8 cellular contexts compared by ENCODE assay signal in genomic region chr2:9207641-9208301, GRCh38. TPM values are rescaled to one million over a fixed set of nuclear protein-coding genes. Genes with fewer than 3 reads are reported as not detected.
A peak's percentile ranks its signal among the peaks of the same experiment; 100 is the strongest.
DNase-seq lines count a peak whose midpoint lies in the region; ATAC-seq and TF ChIP-seq lines count a peak whose summit lies in the region.

No MANE protein-coding gene starts in this region.

- no peak for TF ChIP-seq POLR2A in sigmoid colon (IDR thresholded peaks at IDR 0.05)

- H3K9me3 ChIP-seq in right cardiac atrium (ENCODE audit: control insufficient read depth, low read length) = no peaks in the 10 kb centered on the region
- no peaks in the 10 kb centered on the region for H3K9me3 ChIP-seq in sigmoid colon

- peak; percentile 10 to 31 for ATAC-seq in right cardiac atrium
- no peak for ATAC-seq in HG02884 (IDR thresholded peaks at IDR 0.05; ENCODE audit: unreplicated experiment)

- 2% methylated on average over 34 of the region's 34 CpGs for whole genome bisulfite sequencing in right cardiac atrium
- WGBS in sigmoid colon, 2 donors = 1 to 3% methylated on average over 34 of the region's 34 CpGs

- no peaks in the 10 kb centered on the region for H3K9me3 Mint-ChIP-seq in activated CD4-positive, alpha-beta memory T cell treated with anti-CD3 and anti-CD28 coated beads, Interleukin-2, amount 10 ng/mL, durations not matched to agents 7 days and 5 days

- H3K4me3 ChIP-seq in right cardiac atrium (ENCODE audit: low read length) (peak overlapping the region; percentile 92), sigmoid colon (peak overlapping the region; percentile 72 to 95 (median 82))

- no peak overlapping the region for H3K27ac Mint-ChIP-seq in activated CD4-positive, alpha-beta memory T cell treated with anti-CD3 and anti-CD28 coated beads, Interleukin-2, amount 10 ng/mL, durations not matched to agents 7 days and 5 days

- no peak for TF ChIP-seq EP300 in sigmoid colon (IDR thresholded peaks at IDR 0.05)

- no peaks in the 10 kb centered on the region for H3K36me3 ChIP-seq in sigmoid colon

- intact Hi-C loops in right cardiac atrium (cut with DNase I) = loop anchor here in 3 of 4 donors (2.0 to 10.0 kb wide), 6 partner anchors 53 to 137 kb away; no protein-coding TSS in a partner anchor
- intact Hi-C loops in sigmoid colon (cut with DNase I) = loop anchor here (5.0 kb wide), 2 partner anchors 55 to 105 kb away; no protein-coding TSS in a partner anchor

- peaks cover 55% of the 10 kb centered on the region for H3K27me3 Mint-ChIP-seq in activated CD4-positive, alpha-beta memory T cell treated with anti-CD3 and anti-CD28 coated beads, Interleukin-2, amount 10 ng/mL, durations not matched to agents 7 days and 5 days

- no peaks in the 10 kb centered on the region for H3K36me3 Mint-ChIP-seq in activated CD4-positive, alpha-beta memory T cell treated with anti-CD3 and anti-CD28 coated beads, Interleukin-2, amount 10 ng/mL, durations not matched to agents 7 days and 5 days (ENCODE audit: low read depth)

- CTCF ChIA-PET in activated CD4-positive, alpha-beta memory T cell treated with anti-CD3 and anti-CD28 coated beads, Interleukin-2, amount 10 ng/mL, durations not matched to agents 7 days and 5 days (lab: Charles Lee) = no interaction called here

- POLR2A ChIA-PET in activated CD4-positive, alpha-beta memory T cell treated with anti-CD3 and anti-CD28 coated beads, Interleukin-2, amount 10 ng/mL, durations not matched to agents 7 days and 5 days (lab: Charles Lee) = no interaction called here

- H3K4me1 Mint-ChIP-seq in activated CD4-positive, alpha-beta memory T cell treated with anti-CD3 and anti-CD28 coated beads, Interleukin-2, amount 10 ng/mL, durations not matched to agents 7 days and 5 days = peaks cover 6% of the 10 kb centered on the region

- peak; percentile 74 for DNase-seq in DMS53 (lab: John Stamatoyannopoulos, UW)
- peak; percentile 36 for DNase-seq in HuH-7.5 (ENCODE audit: low spot score)
- no peak for DNase-seq in activated CD4-positive, alpha-beta memory T cell treated with anti-CD3 and anti-CD28 coated beads, Interleukin-2, amount 10 ng/mL, durations not matched to agents 7 days and 5 days
- no peak for DNase-seq in right cardiac atrium
- DNase-seq in sigmoid colon = no peak
- no peak for DNase-seq in NCI-H226
- DNase-seq in stimulated activated naive CD4-positive, alpha-beta T cell (lab: John Stamatoyannopoulos, UW) = no peak

- H3K4me1 ChIP-seq in right cardiac atrium (ENCODE audit: control insufficient read depth, insufficient read depth, low read length) (peaks cover 8% of the 10 kb centered on the region), sigmoid colon (peaks cover 0 to 55% (median 36%) of the 10 kb centered on the region in 4 donors)

- H3K27ac ChIP-seq in right cardiac atrium (ENCODE audit: low read length) (peak overlapping the region; percentile 81), sigmoid colon (peak overlapping the region; percentile 84 to 95 (median 90))

- TF ChIP-seq CTCF in sigmoid colon (IDR thresholded peaks at IDR 0.05) = no peak

- H3K27me3 ChIP-seq in right cardiac atrium (ENCODE audit: control insufficient read depth, insufficient read depth) = no peaks in the 10 kb centered on the region
- no peaks in the 10 kb centered on the region for H3K27me3 ChIP-seq in sigmoid colon

- H3K4me3 Mint-ChIP-seq in activated CD4-positive, alpha-beta memory T cell treated with anti-CD3 and anti-CD28 coated beads, Interleukin-2, amount 10 ng/mL, durations not matched to agents 7 days and 5 days = peak overlapping the region; percentile 42

RNA-seq across cellular contexts. Expression of gene ASAP2, which starts 1.2 kb away (rescaled TPM):
- under 1 TPM; 0.25 to 0.71 TPM for total RNA-seq in activated CD4-positive, alpha-beta memory T cell treated with anti-CD3 and anti-CD28 coated beads, Interleukin-2, amount 10 ng/mL, durations not matched to agents 7 days and 5 days
- total RNA-seq in right cardiac atrium = 10 to 100 TPM; 13.3 to 19.7 (median 16.0) TPM
- 9.2 TPM for polyA plus RNA-seq in right cardiac atrium
- total RNA-seq in sigmoid colon = 10 to 100 TPM; 22.1 to 56.5 (median 26.5) TPM
- 10 to 100 TPM; 15.1 to 31.7 (median 25.8) TPM for polyA plus RNA-seq in sigmoid colon

Comparison
In these comparisons a context has a peak if more than half of its experiments do, and no peak if none do; other contexts are left out.
1. DNase-seq: peak in DMS53 (single experiment) and HuH-7.5 (single experiment); none in activated CD4-positive, alpha-beta memory T cell treated with anti-CD3 and anti-CD28 coated beads, Interleukin-2, amount 10 ng/mL, durations not matched to agents 7 days and 5 days (single experiment), right cardiac atrium (0 of 3), sigmoid colon (single experiment), NCI-H226 (single experiment) and stimulated activated naive CD4-positive, alpha-beta T cell (0 of 6).
2. RNA of gene ASAP2, which starts 1.2 kb away (total RNA-seq): 22.1 to 56.5 TPM in sigmoid colon and 13.3 to 19.7 TPM in right cardiac atrium; 0.25 to 0.71 TPM in activated CD4-positive, alpha-beta memory T cell treated with anti-CD3 and anti-CD28 coated beads, Interleukin-2, amount 10 ng/mL, durations not matched to agents 7 days and 5 days; every median in the first group is over 4 times any median in the second.